26 cellular contexts compared by ENCODE assay signal in the genomic region with DNA sequence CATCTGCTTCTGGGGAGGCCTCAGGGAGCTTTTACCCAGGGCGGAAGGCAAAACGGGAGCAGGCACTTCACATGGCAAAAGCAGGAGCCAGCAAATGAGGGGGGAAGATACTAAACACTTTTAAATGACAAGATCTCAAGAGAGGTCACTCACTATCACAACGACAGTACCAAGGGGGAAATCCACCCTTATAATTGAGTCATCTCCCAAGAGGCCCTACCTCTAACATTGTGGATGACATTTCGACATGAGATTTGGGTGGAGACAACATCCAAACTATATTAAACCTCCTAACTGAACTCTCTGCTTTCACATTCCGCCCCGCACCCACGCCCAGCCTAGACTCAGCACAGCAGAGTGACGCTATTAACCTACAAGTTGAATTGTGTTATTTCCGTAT.
"Had no signal": no experiment of that assay in that cellular context is flagged by ENCODE, and none has a peak within 500 bp of the region (broad histone marks: within the 10 kb centered on the region; RNA-seq: fewer than 3 reads in every experiment).

No MANE protein-coding gene starts in this region.

- H3K4me1 Mint-ChIP-seq: endodermal cell; stimulated activated effector memory CD8-positive, alpha-beta T cell treated with anti-CD3 and anti-CD28 coated beads, Interleukin-12 subunit alpha, Interleukin-12 subunit beta, amount 100 ng/mL, for 72 hours had no signal

- H3K27ac ChIP-seq: colonic mucosa, epithelial cell of prostate, gastrocnemius medialis, ovary, psoas muscle, sigmoid colon, transverse colon, upper lobe of right lung had no signal

- ATAC-seq: esophagus mucosa; gastrocnemius medialis; left ventricle myocardium superior; natural killer cell; psoas muscle; right cardiac atrium; stimulated activated effector memory CD8-positive, alpha-beta T cell treated with anti-CD3 and anti-CD28 coated beads, Interleukin-12 subunit alpha, Interleukin-12 subunit beta, amount 100 ng/mL, for 72 hours; stimulated activated naive CD8-positive, alpha-beta T cell treated with anti-CD3 and anti-CD28 coated beads, Interleukin-15, Interleukin-2, amounts not matched to agents 100 U/mL and 50 U/mL, for 24 hours; upper lobe of right lung had no signal

- DNase-seq: colonic mucosa; effector CD8-positive, alpha-beta T cell; endodermal cell; foreskin fibroblast; gastrocnemius medialis; head of caudate nucleus; left ventricle myocardium superior; natural killer cell; occipital lobe; ovary; posterior cingulate gyrus; psoas muscle; right cardiac atrium; sigmoid colon; stimulated activated CD4-positive, alpha-beta T cell treated with anti-CD3 and anti-CD28 coated beads, Interleukin-2, amount 100 ng/mL, for 24 hours; stimulated activated CD4-positive, alpha-beta T cell treated with anti-CD3 and anti-CD28 coated beads, Interleukin-4, amount 100 ng/mL, for 24 hours; stimulated activated naive CD8-positive, alpha-beta T cell treated with anti-CD3 and anti-CD28 coated beads, Interleukin-15, Interleukin-2, amounts not matched to agents 100 U/mL and 50 U/mL, for 24 hours; transverse colon; upper lobe of right lung had no signal

- H3K4me1 ChIP-seq: colonic mucosa, gastrocnemius medialis, psoas muscle, transverse colon, upper lobe of right lung had no signal

- H3K27me3 ChIP-seq: colonic mucosa, gastrocnemius medialis, ovary, sigmoid colon, transverse colon, upper lobe of right lung had no signal

- H3K27me3 Mint-ChIP-seq: dendritic cell treated with granulocyte-macrophage colony-stimulating factor and Interleukin-4, amounts not matched to agents 40 ng/mL and 50 ng/mL, for 4 days; memory B cell had no signal

- H3K27ac Mint-ChIP-seq: dendritic cell treated with granulocyte-macrophage colony-stimulating factor and Interleukin-4, amounts not matched to agents 40 ng/mL and 50 ng/mL, for 4 days; endodermal cell; memory B cell; natural killer cell; stimulated activated effector memory CD8-positive, alpha-beta T cell treated with anti-CD3 and anti-CD28 coated beads, Interleukin-12 subunit alpha, Interleukin-12 subunit beta, amount 100 ng/mL, for 72 hours had no signal

- H3K9me3 ChIP-seq: colonic mucosa, gastrocnemius medialis, ovary, psoas muscle, sigmoid colon, transverse colon, upper lobe of right lung had no signal

- FAIRE-seq: keratinocyte had no signal

- H3K36me3 ChIP-seq: colonic mucosa, gastrocnemius medialis, ovary, sigmoid colon, transverse colon, upper lobe of right lung had no signal

- H3K4me3 Mint-ChIP-seq: dendritic cell treated with granulocyte-macrophage colony-stimulating factor and Interleukin-4, amounts not matched to agents 40 ng/mL and 50 ng/mL, for 4 days; endodermal cell; memory B cell; natural killer cell; stimulated activated effector memory CD8-positive, alpha-beta T cell treated with anti-CD3 and anti-CD28 coated beads, Interleukin-12 subunit alpha, Interleukin-12 subunit beta, amount 100 ng/mL, for 72 hours had no signal

- H3K36me3 Mint-ChIP-seq: memory B cell; natural killer cell; stimulated activated effector memory CD8-positive, alpha-beta T cell treated with anti-CD3 and anti-CD28 coated beads, Interleukin-12 subunit alpha, Interleukin-12 subunit beta, amount 100 ng/mL, for 72 hours had no signal

- H3K4me3 ChIP-seq: colonic mucosa, gastrocnemius medialis, lung, ovary, psoas muscle, sigmoid colon, transverse colon, upper lobe of right lung had no signal

- H3K9me3 Mint-ChIP-seq: dendritic cell treated with granulocyte-macrophage colony-stimulating factor and Interleukin-4, amounts not matched to agents 40 ng/mL and 50 ng/mL, for 4 days; endodermal cell; memory B cell; natural killer cell; stimulated activated effector memory CD8-positive, alpha-beta T cell treated with anti-CD3 and anti-CD28 coated beads, Interleukin-12 subunit alpha, Interleukin-12 subunit beta, amount 100 ng/mL, for 72 hours had no signal
